In the genomic region with DNA sequence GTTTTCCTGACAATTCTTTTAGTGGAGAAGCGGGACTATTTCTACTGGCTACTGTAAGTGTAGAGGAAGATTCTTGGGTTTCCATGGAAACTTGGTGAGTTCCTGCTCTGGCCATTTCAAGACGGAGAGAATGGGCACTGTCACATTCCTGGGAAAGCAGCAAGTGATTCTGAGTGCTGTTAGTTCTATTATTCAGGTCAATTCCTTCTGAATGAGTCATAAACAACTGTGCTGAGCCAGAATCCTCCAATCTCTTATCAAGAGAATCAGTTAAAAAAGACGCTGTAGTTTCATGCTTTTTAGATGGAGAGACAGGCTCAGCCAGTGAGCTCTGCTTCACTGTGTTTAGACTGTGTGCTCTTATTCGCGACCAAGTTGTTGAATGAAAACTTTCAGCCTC, we compare ENCODE assay signal across 9 cellular contexts. TPM values are rescaled to one million over a fixed set of nuclear protein-coding genes. Genes with fewer than 3 reads are reported as not detected.
A peak's percentile ranks its signal among the peaks of the same experiment; 100 is the strongest.
DNase-seq lines count a peak whose midpoint lies in the region; ATAC-seq, FAIRE-seq and TF ChIP-seq lines count a peak whose summit lies in the region.
"Had no signal": no experiment of that assay in that cellular context is flagged by ENCODE, and none has a peak within 500 bp of the region (broad histone marks: within the 10 kb centered on the region; RNA-seq: fewer than 3 reads in every experiment).

No MANE protein-coding gene starts in this region.

- ATAC-seq in GM21423 (IDR thresholded peaks at IDR 0.05; ENCODE audit: unreplicated experiment), result no peak

- no peaks in the 10 kb centered on the region for H3K27me3 ChIP-seq in bronchial epithelial cell (ENCODE audit: control insufficient read depth, insufficient read depth, low read length)

- DNase-seq in AG09319 (ENCODE audit: extremely low read depth, low read depth) (peak; percentile 54), HTR-8/SVneo (ENCODE audit: insufficient read length, low spot score) (peak; percentile 94), bronchial epithelial cell (ENCODE audit: low read depth) (peak; percentile 81), lung microvascular endothelial cell (ENCODE audit: low read depth in 2 of 2) (peak; percentile 34 to 97), NCI-H526 treated with DMSO at 0.1 percent for 48 hours (lab: John Stamatoyannopoulos, UW) (no peak), GM20000 (ENCODE audit: low spot score) (no peak)
- no peak for DNase-seq in stimulated activated CD4-positive, alpha-beta T cell treated with anti-CD3 and anti-CD28 coated beads, Interleukin-2, amount 100 ng/mL, for 48 hours
- DNase-seq: NCI-H69 had no signal

- H3K36me3 ChIP-seq in bronchial epithelial cell (ENCODE audit: control insufficient read depth, insufficient read depth, low read length), result peaks cover 2% of the 10 kb centered on the region

- FAIRE-seq in HTR-8/SVneo (lab: Jason Lieb, UNC) (peak; percentile 95), bronchial epithelial cell (lab: Jason Lieb, UNC) (no peak)

- TF ChIP-seq CTCF in AG09319 (IDR thresholded peaks at IDR 0.05; ENCODE audit: low read depth, low read length), result no peak
- TF ChIP-seq CTCF in bronchial epithelial cell (IDR thresholded peaks at IDR 0.05; ENCODE audit: insufficient read depth, low read length, severe bottlenecking), result no peak
- no peak for TF ChIP-seq CTCF in GM20000 (IDR thresholded peaks at IDR 0.05; ENCODE audit: extremely low read depth, missing control alignments)

- H3K4me3 ChIP-seq in bronchial epithelial cell (ENCODE audit: low read depth, low read length), result no peak overlapping the region

RNA-seq across cellular contexts. Expression of gene AKAP10, which starts 19.6 kb away (rescaled TPM):
- total RNA-seq in bronchial epithelial cell (17.9 and 19.1 TPM in 2 replicates), lung microvascular endothelial cell (9.6 and 15.5 TPM in 2 replicates)

RNA-seq across cellular contexts. Expression of gene SPECC1, which starts 51.1 kb away (rescaled TPM):
- total RNA-seq in bronchial epithelial cell (47.5 and 57.1 TPM in 2 replicates), lung microvascular endothelial cell (0.22 and 0.60 TPM in 2 replicates)

Comparison
In these comparisons a context has a peak if more than half of its experiments do, and no peak if none do; other contexts are left out.
1. DNase-seq: peak in AG09319 (single experiment), HTR-8/SVneo (single experiment), bronchial epithelial cell (single experiment) and lung microvascular endothelial cell (2 of 2); none in stimulated activated CD4-positive, alpha-beta T cell treated with anti-CD3 and anti-CD28 coated beads, Interleukin-2, amount 100 ng/mL, for 48 hours (0 of 2), NCI-H526 treated with DMSO at 0.1 percent for 48 hours (single experiment) and GM20000 (single experiment).
2. RNA of gene SPECC1, which starts 51.1 kb away (total RNA-seq): 47.5 to 57.1 TPM in bronchial epithelial cell; 0.22 to 0.60 TPM in lung microvascular endothelial cell; every median in the first group is over 10 times any median in the second.